Comparison of ENCODE assay signal across 14 cellular contexts in the genomic region with DNA sequence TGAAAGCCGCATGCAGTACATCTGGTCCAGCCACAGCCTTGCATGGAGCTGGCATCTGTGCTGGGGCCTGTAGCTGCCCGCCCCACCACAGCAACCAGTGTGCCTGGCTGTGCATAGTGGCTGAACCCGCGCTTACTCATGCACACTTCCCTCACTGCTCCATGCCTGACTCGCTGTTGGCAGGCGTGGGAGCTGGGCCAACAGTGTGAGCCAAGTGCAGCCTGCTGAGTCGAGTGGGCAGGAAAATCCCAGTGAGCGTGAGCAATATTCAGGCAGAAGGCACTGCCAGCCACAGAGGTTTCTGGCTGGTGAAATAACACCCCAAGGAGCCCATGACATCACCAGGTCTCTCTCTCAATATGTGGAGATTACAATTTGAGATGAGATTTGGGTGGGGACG.
DNase-seq lines count a peak whose midpoint lies in the region; ATAC-seq lines count a peak whose summit lies in the region.
"Had no signal": no experiment of that assay in that cellular context is flagged by ENCODE, and none has a peak within 500 bp of the region (broad histone marks: within the 10 kb centered on the region; RNA-seq: fewer than 3 reads in every experiment).

No MANE protein-coding gene starts in this region.

- DNase-seq in A172 (ENCODE audit: low spot score) (peak; percentile 73), HK-2 (ENCODE audit: unreplicated experiment) (peak; percentile 31), RPMI7951 (ENCODE audit: low read depth) (peak; percentile 25), glomerular visceral epithelial cell (ENCODE audit: extremely low spot score) (peak; percentile 69), germinal center (ENCODE audit: low spot score) (no peak), HuH-7.5 (ENCODE audit: low spot score) (no peak)
- DNase-seq in stimulated activated CD4-positive, alpha-beta T cell treated with anti-CD3 and anti-CD28 coated beads, Interleukin-4, amount 100 ng/mL, for 1 hour = no peak
- DNase-seq: activated B cell treated with CpG ODN at 0.5 μM for 24 hours; activated naive CD8-positive, alpha-beta T cell treated with anti-CD3 and anti-CD28 coated beads, Interleukin-2, amount 50 U/mL, for 24 hours; CD4-positive, alpha-beta T cell; effector CD8-positive, alpha-beta T cell; kidney; stimulated activated naive CD4-positive, alpha-beta T cell treated with Interleukin-2 at 50 U/mL for 16 hours had no signal

- ATAC-seq in GM18861 (IDR thresholded peaks at IDR 0.05; ENCODE audit: unreplicated experiment) = no peak
- ATAC-seq: activated naive CD8-positive, alpha-beta T cell treated with anti-CD3 and anti-CD28 coated beads, Interleukin-2, amount 50 U/mL, for 24 hours had no signal

Comparison
In these comparisons a context has a peak if more than half of its experiments do, and no peak if none do; other contexts are left out.
1. DNase-seq: peak in A172 (single experiment), HK-2 (single experiment), RPMI7951 (single experiment) and glomerular visceral epithelial cell (single experiment); none in germinal center (single experiment), stimulated activated CD4-positive, alpha-beta T cell treated with anti-CD3 and anti-CD28 coated beads, Interleukin-4, amount 100 ng/mL, for 1 hour (single experiment) and HuH-7.5 (single experiment).